In the genomic region with DNA sequence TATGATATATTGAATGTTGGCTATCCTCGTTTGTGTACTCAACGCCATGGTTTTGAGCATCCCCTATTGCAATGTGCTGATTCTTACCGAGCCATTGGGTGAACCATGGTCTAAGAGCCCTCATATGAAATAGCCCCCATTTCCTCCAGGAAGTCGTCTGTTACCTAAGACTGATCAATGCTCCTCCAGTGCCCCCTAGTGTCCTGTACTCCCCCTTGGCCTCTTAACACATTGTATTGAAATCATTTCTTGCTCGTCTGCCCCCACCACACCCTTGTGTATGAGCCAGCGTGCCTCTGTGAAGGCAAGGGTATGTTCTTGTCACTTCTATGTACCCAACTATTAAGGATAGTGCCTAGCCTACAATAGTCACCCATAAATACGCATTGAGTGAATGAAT, we compare ENCODE assay signal across 7 cellular contexts. TPM values are rescaled to one million over a fixed set of nuclear protein-coding genes. Genes with fewer than 3 reads are reported as not detected.
DNase-seq lines count a peak whose midpoint lies in the region; TF ChIP-seq lines count a peak whose summit lies in the region.

No MANE protein-coding gene starts in this region.

- H3K27ac ChIP-seq in transverse colon = no peak overlapping the region

- peaks cover 5% of the 10 kb centered on the region for H3K27me3 ChIP-seq in transverse colon

- no peaks in the 10 kb centered on the region for H3K36me3 ChIP-seq in transverse colon

- no peak overlapping the region for H3K4me3 ChIP-seq in transverse colon

- DNase-seq in GDM1 (lab: John Stamatoyannopoulos, UW) (peak; percentile 46), H4 (ENCODE audit: low spot score) (peak; percentile 44), MV-4-11 (lab: John Stamatoyannopoulos, UW) (peak; percentile 69), UCSD-AML1 (lab: John Stamatoyannopoulos, UW; ENCODE audit: unreplicated experiment) (peak; percentile 21), mucosa of gallbladder (ENCODE audit: low spot score) (peak; percentile 15), transverse colon (peak; percentile 45)
- DNase-seq in central memory CD4-positive, alpha-beta T cell = peak; percentile 27

- TF ChIP-seq EP300 in transverse colon (IDR thresholded peaks at IDR 0.05; ENCODE audit: low read depth) = no peak

- WGBS in transverse colon (ENCODE audit: low coverage in 1 of 2), 2 donors = 33 to 37% methylated on average over 6 to 7 of the region's 7 CpGs

- TF ChIP-seq POLR2A in transverse colon (IDR thresholded peaks at IDR 0.05) = no peak

- TF ChIP-seq CTCF in transverse colon (IDR thresholded peaks at IDR 0.05) = peak; percentile 25 to 32 (median 30)

- no peaks in the 10 kb centered on the region for H3K4me1 ChIP-seq in transverse colon

- in situ Hi-C loops in transverse colon (cut with MboI; ENCODE audit: low pct_ligation_motif_present in 1 of 4, low pct_unique_long_range_greater_than_20kb in 1 of 4, low sequenced_read_pairs in 3 of 4) = no loop called here

- no peaks in the 10 kb centered on the region for H3K9me3 ChIP-seq in transverse colon

- intact Hi-C loops in transverse colon (cut with DNase I; ENCODE audit: low total_unique reads) = no loop called here

RNA-seq across cellular contexts. Expression of a gene that starts 11.2 kb away (rescaled TPM):
- total RNA-seq in H4 (2014; rRNA removed; shearing (Covaris generic)) = 23.9 and 25.8 TPM in 2 replicates
- total RNA-seq in mucosa of gallbladder = 10.7 TPM
- total RNA-seq in transverse colon = 10 to 100 TPM in 1 of 4 donors, 1 to 10 TPM in 3; 3.6 to 13.5 (median 5.7) TPM

Comparison
In these comparisons a context has a peak if more than half of its experiments do, and no peak if none do; other contexts are left out.
1. DNase-seq: peak in every context shown above with its lines; median percentile 69 in MV-4-11; 46 in GDM1; 45 in transverse colon; 44 in H4; 27 in central memory CD4-positive, alpha-beta T cell; 21 in UCSD-AML1; 15 in mucosa of gallbladder.